Comparison of ENCODE assay signal across 1 cellular context in the genomic region with DNA sequence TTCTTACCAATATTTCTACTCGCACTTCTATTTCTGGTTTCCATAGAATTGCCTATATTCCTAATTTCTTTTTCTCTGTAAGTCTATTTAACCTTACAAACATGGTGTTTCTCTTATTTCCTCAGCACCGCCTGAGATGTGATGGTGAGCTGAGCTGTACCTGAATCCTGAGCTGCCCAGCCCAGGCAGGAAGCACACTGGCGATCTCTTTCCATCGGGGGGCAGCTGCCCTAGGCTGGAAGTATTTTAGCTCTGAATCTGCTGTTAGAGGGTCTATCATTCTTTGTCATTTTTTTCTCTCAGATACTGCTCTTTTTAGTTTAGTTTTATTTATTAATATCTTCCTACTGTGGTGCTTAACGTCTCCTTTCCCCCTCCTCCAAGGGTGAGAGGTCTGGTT.
TF ChIP-seq lines count a peak whose summit lies in the region.

No MANE protein-coding gene starts in this region.

TF ChIP-seq in WTC11, 78 proteins besides CTCF, POLR2A, EP300 and RAD21 (continued from another document):
- TF ChIP-seq SMAD4 (CRISPR knock-in tag; IDR thresholded peaks at IDR 0.05): no peak
